In genomic region chr2:231332388-231332787, GRCh38 we compare ENCODE assay signal across 14 cellular contexts.
"Had no signal": no experiment of that assay in that cellular context is flagged by ENCODE, and none has a peak within 500 bp of the region (broad histone marks: within the 10 kb centered on the region; RNA-seq: fewer than 3 reads in every experiment).

No MANE protein-coding gene starts in this region.

- H3K36me3 Mint-ChIP-seq: activated naive CD4-positive, alpha-beta T cell treated with anti-CD3 and anti-CD28 coated beads, Interleukin-2, amount 50 U/mL, for 24 hours; natural killer cell had no signal

- H3K27ac Mint-ChIP-seq: activated CD8-positive, alpha-beta T cell treated with anti-CD3 and anti-CD28 coated beads for 36 hours; activated naive CD4-positive, alpha-beta T cell treated with anti-CD3 and anti-CD28 coated beads, Interleukin-2, amount 50 U/mL, for 24 hours; natural killer cell; T-helper 17 cell had no signal

- H3K4me3 Mint-ChIP-seq: activated CD8-positive, alpha-beta T cell treated with anti-CD3 and anti-CD28 coated beads for 36 hours; activated naive CD4-positive, alpha-beta T cell treated with anti-CD3 and anti-CD28 coated beads, Interleukin-2, amount 50 U/mL, for 24 hours; activated T-cell treated with anti-CD3 and anti-CD28 coated beads, Interleukin-2, amount 50 U/mL, for 4 hours; natural killer cell; T-helper 17 cell had no signal

- ATAC-seq: activated CD8-positive, alpha-beta T cell treated with anti-CD3 and anti-CD28 coated beads for 36 hours; activated T-cell treated with anti-CD3 and anti-CD28 coated beads, Interleukin-2, amount 50 U/mL, for 4 hours; heart left ventricle; left lobe of liver; natural killer cell; T-helper 17 cell had no signal

- H3K4me1 Mint-ChIP-seq: activated naive CD4-positive, alpha-beta T cell treated with anti-CD3 and anti-CD28 coated beads, Interleukin-2, amount 50 U/mL, for 24 hours; natural killer cell; T-helper 17 cell had no signal

- H3K9me3 Mint-ChIP-seq: activated CD8-positive, alpha-beta T cell treated with anti-CD3 and anti-CD28 coated beads for 36 hours; activated naive CD4-positive, alpha-beta T cell treated with anti-CD3 and anti-CD28 coated beads, Interleukin-2, amount 50 U/mL, for 24 hours; activated T-cell treated with anti-CD3 and anti-CD28 coated beads, Interleukin-2, amount 50 U/mL, for 4 hours; natural killer cell had no signal

- DNase-seq: activated CD4-positive, alpha-beta T cell treated with anti-CD3 and anti-CD28 coated beads for 4 hours; activated CD8-positive, alpha-beta T cell treated with anti-CD3 and anti-CD28 coated beads for 36 hours; activated effector memory CD4-positive, alpha-beta T cell treated with Interleukin-2 at 50 U/mL for 16 hours; activated T-cell treated with anti-CD3 and anti-CD28 coated beads, Interleukin-2, amount 50 U/mL, for 4 hours; adrenal gland; caudate nucleus; effector CD4-positive, alpha-beta T cell; natural killer cell; stimulated activated CD4-positive, alpha-beta T cell treated with anti-CD3 and anti-CD28 coated beads, Interleukin-2, amount 100 ng/mL, for 48 hours; stimulated activated naive CD4-positive, alpha-beta T cell; T-helper 17 cell had no signal
